In the genomic region with DNA sequence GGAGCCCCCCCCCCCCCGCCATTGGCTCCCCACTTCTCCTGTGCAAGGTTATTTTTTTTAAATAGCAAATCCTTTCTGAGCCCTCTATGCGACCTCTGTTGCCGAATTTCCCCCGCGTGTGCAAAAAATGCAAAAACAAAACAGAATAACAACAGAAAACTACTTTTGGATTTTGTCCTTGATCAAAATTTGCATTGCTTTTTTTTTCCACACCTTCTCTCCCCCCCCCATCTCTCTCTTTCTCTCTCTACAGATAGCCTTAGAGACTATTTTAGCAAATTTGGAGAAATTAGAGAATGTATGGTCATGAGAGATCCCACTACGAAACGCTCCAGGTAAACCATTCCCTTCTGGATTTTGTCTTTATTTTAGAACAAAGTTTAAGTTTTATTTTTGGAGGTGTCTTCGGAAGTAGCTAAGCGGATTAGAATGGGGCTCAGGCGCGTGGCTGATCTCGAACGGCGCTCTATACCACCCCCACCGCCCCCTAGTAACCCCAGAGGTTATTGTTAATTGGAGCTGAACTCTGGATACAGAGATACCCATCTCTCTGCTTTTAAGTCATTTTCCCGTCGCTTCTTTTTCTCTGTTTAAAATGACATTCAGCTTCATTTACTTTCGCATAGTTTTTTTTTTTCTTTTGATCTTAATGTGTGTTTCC, we compare ENCODE assay signal across 8 cellular contexts.
A peak's percentile ranks its signal among the peaks of the same experiment; 100 is the strongest.
DNase-seq lines count a peak whose midpoint lies in the region; ATAC-seq, FAIRE-seq and TF ChIP-seq lines count a peak whose summit lies in the region.

No MANE protein-coding gene starts in this region.

- peak overlapping the region; percentile 55 for H3K27ac ChIP-seq in neutrophil

- no peaks in the 10 kb centered on the region for H3K9me3 Mint-ChIP-seq in activated T-cell treated with anti-CD3 and anti-CD28 coated beads, Interleukin-2, amount 50 U/mL, for 24 hours

- peaks cover 61% of the 10 kb centered on the region for H3K4me1 Mint-ChIP-seq in activated T-cell treated with anti-CD3 and anti-CD28 coated beads, Interleukin-2, amount 50 U/mL, for 24 hours (ENCODE audit: low read depth)

- H3K4me1 ChIP-seq in endocrine pancreas (ENCODE audit: control insufficient read depth, insufficient read depth, low read length) (no peaks in the 10 kb centered on the region), neutrophil (ENCODE audit: control insufficient read depth in 1 of 2, insufficient read depth in 1 of 2, low read depth in 1 of 2, low read length in 1 of 2) (peaks cover 21 to 22% of the 10 kb centered on the region in 2 experiments)

- peak overlapping the region; percentile 54 for H3K9ac ChIP-seq in endocrine pancreas (ENCODE audit: control insufficient read depth, insufficient read depth, low read length)

- H3K27me3 Mint-ChIP-seq in activated T-cell treated with anti-CD3 and anti-CD28 coated beads, Interleukin-2, amount 50 U/mL, for 24 hours = no peaks in the 10 kb centered on the region

- no peak for DNase-seq in activated T-cell treated with anti-CD3 and anti-CD28 coated beads, Interleukin-2, amount 50 U/mL, for 24 hours
- no peak for DNase-seq in activated T-cell treated with anti-CD3 and anti-CD28 coated beads, Interleukin-2, amount 50 U/mL, for 48 hours
- DNase-seq in SW480 (ENCODE audit: low spot score) = peak; percentile 22
- no peak for DNase-seq in RCC 7860 (ENCODE audit: low spot score)

- peak overlapping the region; percentile 86 for H3K4me3 Mint-ChIP-seq in activated T-cell treated with anti-CD3 and anti-CD28 coated beads, Interleukin-2, amount 50 U/mL, for 24 hours

- H3K4me3 ChIP-seq in endocrine pancreas (ENCODE audit: control insufficient read depth, insufficient read depth, low read length) (peak overlapping the region; percentile 92), neutrophil (ENCODE audit: low read depth in 1 of 2, low read length in 1 of 2) (peak overlapping the region; percentile 68 to 80)

- no peak for FAIRE-seq in RCC 7860 (lab: Jason Lieb, UNC)

- ATAC-seq in GM19455 (IDR thresholded peaks at IDR 0.05; ENCODE audit: unreplicated experiment) = no peak
- ATAC-seq in GM19328 (IDR thresholded peaks at IDR 0.05; ENCODE audit: unreplicated experiment) = no peak

- H3K36me3 ChIP-seq in endocrine pancreas (ENCODE audit: control insufficient read depth, insufficient read depth, low read length) (no peaks in the 10 kb centered on the region), neutrophil (no peaks in the 10 kb centered on the region)

- TF ChIP-seq CTCF in neutrophil (IDR thresholded peaks at IDR 0.05) = no peak

- H3K9me3 ChIP-seq in endocrine pancreas (ENCODE audit: control insufficient read depth, low read length) (no peaks in the 10 kb centered on the region), neutrophil (no peaks in the 10 kb centered on the region)

- peak overlapping the region; percentile 64 for H3K27ac Mint-ChIP-seq in activated T-cell treated with anti-CD3 and anti-CD28 coated beads, Interleukin-2, amount 50 U/mL, for 24 hours

- H3K27me3 ChIP-seq in endocrine pancreas (ENCODE audit: control insufficient read depth, insufficient read depth, low read length) = no peaks in the 10 kb centered on the region
- peaks cover 57% of the 10 kb centered on the region for H3K27me3 ChIP-seq in neutrophil

- H3K36me3 Mint-ChIP-seq in activated T-cell treated with anti-CD3 and anti-CD28 coated beads, Interleukin-2, amount 50 U/mL, for 24 hours (ENCODE audit: low read depth) = peaks cover 53% of the 10 kb centered on the region
